ENCODE assay signal across 9 cellular contexts in genomic region chr11:46559815-46560214, GRCh38. TPM values are rescaled to one million over a fixed set of nuclear protein-coding genes. Genes with fewer than 3 reads are reported as not detected.
DNase-seq lines count a peak whose midpoint lies in the region; ATAC-seq and TF ChIP-seq lines count a peak whose summit lies in the region.
"Had no signal": no experiment of that assay in that cellular context is flagged by ENCODE, and none has a peak within 500 bp of the region (broad histone marks: within the 10 kb centered on the region; RNA-seq: fewer than 3 reads in every experiment).

No MANE protein-coding gene starts in this region.

- H3K4me3 ChIP-seq in fibroblast of villous mesenchyme (ENCODE audit: low read depth, low read length): peak overlapping the region; percentile 43

- H3K27ac Mint-ChIP-seq in activated CD4-positive, alpha-beta T cell treated with anti-CD3 and anti-CD28 coated beads for 36 hours: peak overlapping the region; percentile 90
- H3K27ac Mint-ChIP-seq in activated B cell treated with CpG ODN at 0.5 μM for 24 hours: no peak overlapping the region
- peak overlapping the region; percentile 94 for H3K27ac Mint-ChIP-seq in stimulated activated naive B cell treated with anti-CD40 and anti-IgM and Interleukin-4, amounts not matched to agents 10 μg/mL and 1 μg/mL and 100 μg/mL, for 72 hours
- H3K27ac Mint-ChIP-seq in endothelial cell (ENCODE audit: unreplicated experiment): no peak overlapping the region

- peaks cover 3% of the 10 kb centered on the region for H3K36me3 Mint-ChIP-seq in activated CD4-positive, alpha-beta T cell treated with anti-CD3 and anti-CD28 coated beads for 36 hours (ENCODE audit: low read depth)
- peaks cover 3% of the 10 kb centered on the region for H3K36me3 Mint-ChIP-seq in activated B cell treated with CpG ODN at 0.5 μM for 24 hours (ENCODE audit: low read depth)
- H3K36me3 Mint-ChIP-seq in stimulated activated naive B cell treated with anti-CD40 and anti-IgM and Interleukin-4, amounts not matched to agents 10 μg/mL and 1 μg/mL and 100 μg/mL, for 72 hours: peaks cover 3 to 4% of the 10 kb centered on the region in 2 donors
- H3K36me3 Mint-ChIP-seq in endothelial cell (ENCODE audit: low read depth, unreplicated experiment): no peaks in the 10 kb centered on the region

- peaks cover 67% of the 10 kb centered on the region for H3K4me1 Mint-ChIP-seq in activated CD4-positive, alpha-beta T cell treated with anti-CD3 and anti-CD28 coated beads for 36 hours
- peaks cover 44% of the 10 kb centered on the region for H3K4me1 Mint-ChIP-seq in activated B cell treated with CpG ODN at 0.5 μM for 24 hours
- peaks cover 25 to 59% of the 10 kb centered on the region in 2 donors for H3K4me1 Mint-ChIP-seq in stimulated activated naive B cell treated with anti-CD40 and anti-IgM and Interleukin-4, amounts not matched to agents 10 μg/mL and 1 μg/mL and 100 μg/mL, for 72 hours
- H3K4me1 Mint-ChIP-seq in endothelial cell (ENCODE audit: unreplicated experiment): peaks cover 14% of the 10 kb centered on the region

- no peak for DNase-seq in activated CD4-positive, alpha-beta T cell treated with anti-CD3 and anti-CD28 coated beads for 36 hours
- DNase-seq in activated CD4-positive, alpha-beta T cell treated with anti-CD3 and anti-CD28 coated beads, Interleukin-2, amount 50 U/mL, for 48 hours: no peak
- DNase-seq in activated B cell treated with CpG ODN at 0.5 μM for 24 hours: no peak
- DNase-seq in fibroblast of villous mesenchyme (ENCODE audit: low read depth): no peak
- no peak for DNase-seq in stimulated activated naive B cell treated with anti-CD40 and anti-IgM and Interleukin-4, amounts not matched to agents 10 μg/mL and 1 μg/mL and 100 μg/mL, for 72 hours
- DNase-seq in NCI-H2107 (lab: John Stamatoyannopoulos, UW): no peak
- no peak for DNase-seq in endothelial cell (ENCODE audit: low spot score)
- DNase-seq: NCI-H446 had no signal

- ATAC-seq in activated CD4-positive, alpha-beta T cell treated with anti-CD3 and anti-CD28 coated beads for 36 hours: no peak
- ATAC-seq in activated B cell treated with CpG ODN at 0.5 μM for 24 hours (ENCODE audit: low read depth): no peak
- no peak for ATAC-seq in stimulated activated naive B cell treated with anti-CD40 and anti-IgM and Interleukin-4, amounts not matched to agents 10 μg/mL and 1 μg/mL and 100 μg/mL, for 72 hours (replicated peaks)
- no peak for ATAC-seq in GM18867 (IDR thresholded peaks at IDR 0.05; ENCODE audit: unreplicated experiment)

- intact Hi-C loops in activated CD4-positive, alpha-beta T cell treated with anti-CD3 and anti-CD28 coated beads for 36 hours (cut with DNase I, micrococcal nuclease): loop anchor here (2.0 to 5.0 kb wide), 3 partner anchors 32 to 57 kb away; partner anchors contain the start of genes AMBRA1 (in 2 of the 2), ATG13 (in 1 of the 2) and HARBI1 (in 1 of the 2)
- intact Hi-C loops in activated B cell treated with CpG ODN at 0.5 μM for 24 hours (cut with micrococcal nuclease): loop anchor here (5.0 kb wide), 1 partner anchor 32 kb away; the partner anchor contains the start of gene AMBRA1

- POLR2A ChIA-PET in activated CD4-positive, alpha-beta T cell treated with anti-CD3 and anti-CD28 coated beads for 36 hours (lab: Charles Lee): no interaction called here
- POLR2A ChIA-PET in activated B cell treated with CpG ODN at 0.5 μM for 24 hours (lab: Charles Lee): interaction anchor here (0.6 to 1.4 kb wide), 3 partner anchors 10 to 141 kb away, joined by 4 to 9 read pairs (median 6); partner anchors contain the start of genes AMBRA1, ARHGAP1 and ZNF408

- CTCF ChIA-PET in activated CD4-positive, alpha-beta T cell treated with anti-CD3 and anti-CD28 coated beads for 36 hours (lab: Charles Lee): interaction anchor here (0.6 to 2.6 kb wide), 4 partner anchors 11 to 30 kb away, joined by 3 to 10 read pairs (median 5); no protein-coding TSS in a partner anchor
- CTCF ChIA-PET in activated B cell treated with CpG ODN at 0.5 μM for 24 hours (lab: Charles Lee): interaction anchor here (0.9 kb wide), 1 partner anchor 700 kb away, joined by 3 read pairs; no protein-coding TSS in a partner anchor

- TF ChIP-seq CTCF in activated B cell treated with CpG ODN at 0.5 μM for 24 hours (IDR thresholded peaks at IDR 0.05) (no peak), fibroblast of villous mesenchyme (IDR thresholded peaks at IDR 0.05; ENCODE audit: insufficient read depth, low read depth, low read length) (no peak), endothelial cell (IDR thresholded peaks at IDR 0.05; ENCODE audit: unreplicated experiment) (no peak)

- H3K9me3 Mint-ChIP-seq in activated CD4-positive, alpha-beta T cell treated with anti-CD3 and anti-CD28 coated beads for 36 hours (ENCODE audit: low read depth): no peaks in the 10 kb centered on the region
- no peaks in the 10 kb centered on the region for H3K9me3 Mint-ChIP-seq in activated B cell treated with CpG ODN at 0.5 μM for 24 hours
- no peaks in the 10 kb centered on the region for H3K9me3 Mint-ChIP-seq in stimulated activated naive B cell treated with anti-CD40 and anti-IgM and Interleukin-4, amounts not matched to agents 10 μg/mL and 1 μg/mL and 100 μg/mL, for 72 hours
- no peaks in the 10 kb centered on the region for H3K9me3 Mint-ChIP-seq in endothelial cell (ENCODE audit: unreplicated experiment)

- H3K4me3 Mint-ChIP-seq in activated CD4-positive, alpha-beta T cell treated with anti-CD3 and anti-CD28 coated beads for 36 hours: peak overlapping the region; percentile 65
- peak overlapping the region; percentile 80 for H3K4me3 Mint-ChIP-seq in activated B cell treated with CpG ODN at 0.5 μM for 24 hours
- peak overlapping the region in 1 of 2 donors; percentile 80 for H3K4me3 Mint-ChIP-seq in stimulated activated naive B cell treated with anti-CD40 and anti-IgM and Interleukin-4, amounts not matched to agents 10 μg/mL and 1 μg/mL and 100 μg/mL, for 72 hours
- H3K4me3 Mint-ChIP-seq in endothelial cell (ENCODE audit: unreplicated experiment): no peak overlapping the region

- no peaks in the 10 kb centered on the region for H3K27me3 Mint-ChIP-seq in activated CD4-positive, alpha-beta T cell treated with anti-CD3 and anti-CD28 coated beads for 36 hours
- H3K27me3 Mint-ChIP-seq in activated B cell treated with CpG ODN at 0.5 μM for 24 hours: no peaks in the 10 kb centered on the region
- H3K27me3 Mint-ChIP-seq in stimulated activated naive B cell treated with anti-CD40 and anti-IgM and Interleukin-4, amounts not matched to agents 10 μg/mL and 1 μg/mL and 100 μg/mL, for 72 hours: no peaks in the 10 kb centered on the region
- no peaks in the 10 kb centered on the region for H3K27me3 Mint-ChIP-seq in endothelial cell (ENCODE audit: unreplicated experiment)

RNA-seq across cellular contexts. Expression of gene AMBRA1, which starts 34.0 kb away (rescaled TPM):
- 10 to 100 TPM; 24.8 to 26.4 TPM for total RNA-seq in activated CD4-positive, alpha-beta T cell treated with anti-CD3 and anti-CD28 coated beads for 36 hours
- total RNA-seq in activated B cell treated with CpG ODN at 0.5 μM for 24 hours: 35.5 and 39.1 TPM in 2 replicates
- total RNA-seq in fibroblast of villous mesenchyme: 21.9 and 23.7 TPM in 2 replicates
- 36.9 TPM for total RNA-seq in endothelial cell (ENCODE audit: unreplicated experiment)

RNA-seq across cellular contexts. Expression of gene HARBI1, which starts 57.2 kb away (rescaled TPM):
- 1 to 10 TPM; 2.3 to 2.7 TPM for total RNA-seq in activated CD4-positive, alpha-beta T cell treated with anti-CD3 and anti-CD28 coated beads for 36 hours
- total RNA-seq in activated B cell treated with CpG ODN at 0.5 μM for 24 hours: 5.4 and 6.5 TPM in 2 replicates
- total RNA-seq in fibroblast of villous mesenchyme: 4.8 and 5.6 TPM in 2 replicates
- 6.1 TPM for total RNA-seq in endothelial cell (ENCODE audit: unreplicated experiment)

RNA-seq across cellular contexts. Expression of gene ATG13, which starts 57.5 kb away (rescaled TPM):
- total RNA-seq in activated CD4-positive, alpha-beta T cell treated with anti-CD3 and anti-CD28 coated beads for 36 hours: 10 to 100 TPM; 39.4 to 56.4 TPM
- total RNA-seq in activated B cell treated with CpG ODN at 0.5 μM for 24 hours (49.1 and 73.7 TPM in 2 replicates), fibroblast of villous mesenchyme (45.4 and 49.7 TPM in 2 replicates), endothelial cell (ENCODE audit: unreplicated experiment) (85.6 TPM)

Comparison
In these comparisons a context has a peak if more than half of its experiments do, and no peak if none do; other contexts are left out.
1. H3K27ac Mint-ChIP-seq: peak in activated CD4-positive, alpha-beta T cell treated with anti-CD3 and anti-CD28 coated beads for 36 hours (single experiment) and stimulated activated naive B cell treated with anti-CD40 and anti-IgM and Interleukin-4, amounts not matched to agents 10 μg/mL and 1 μg/mL and 100 μg/mL, for 72 hours (single experiment); none in activated B cell treated with CpG ODN at 0.5 μM for 24 hours (single experiment) and endothelial cell (single experiment).